In genomic region chrX:123675154-123675553, GRCh38 we compare ENCODE assay signal across 33 cellular contexts.
"Had no signal": no experiment of that assay in that cellular context is flagged by ENCODE, and none has a peak within 500 bp of the region (broad histone marks: within the 10 kb centered on the region; RNA-seq: fewer than 3 reads in every experiment).

No MANE protein-coding gene starts in this region.

- H3K27me3 Mint-ChIP-seq: activated CD4-positive, alpha-beta T cell treated with anti-CD3 and anti-CD28 coated beads, Interleukin-2, amount 10 ng/mL, durations not matched to agents 7 days and 5 days; activated CD8-positive, alpha-beta T cell treated with anti-CD3 and anti-CD28 coated beads for 36 hours; activated naive CD8-positive, alpha-beta T cell treated with anti-CD3 and anti-CD28 coated beads, Interleukin-2, amount 10 ng/mL, durations not matched to agents 7 days and 5 days; brain; T-helper 17 cell had no signal

- H3K4me1 ChIP-seq: ascending aorta, breast epithelium, colonic mucosa, esophagus squamous epithelium, gastroesophageal sphincter had no signal

- H3K27ac Mint-ChIP-seq: activated CD4-positive, alpha-beta T cell treated with anti-CD3 and anti-CD28 coated beads, Interleukin-2, amount 10 ng/mL, durations not matched to agents 7 days and 5 days; activated CD8-positive, alpha-beta T cell treated with anti-CD3 and anti-CD28 coated beads for 36 hours; activated naive CD4-positive, alpha-beta T cell treated with anti-CD3 and anti-CD28 coated beads for 36 hours; activated naive CD4-positive, alpha-beta T cell treated with anti-CD3 and anti-CD28 coated beads, Interleukin-2, amount 50 U/mL, for 72 hours; activated naive CD8-positive, alpha-beta T cell treated with anti-CD3 and anti-CD28 coated beads, Interleukin-2, amount 10 ng/mL, durations not matched to agents 7 days and 5 days; activated T-helper 1 cell treated with anti-CD3 and anti-CD28 coated beads, Interleukin-12 subunit alpha, Interleukin-12 subunit beta, Interleukin-2, Interleukin-4 antibody, amounts not matched to agents 30 ng/mL and 10 ng/mL and 1 ng/mL, durations not matched to agents 14 hours and 24 hours and 36 hours; activated T-helper 2 cell treated with anti-CD3 and anti-CD28 coated beads, Interferon-gamma antibody, Interleukin-2, Interleukin-4, amounts not matched to agents 10 μg/mL and 5 μg/mL and 100 μg/mL, durations not matched to agents 14 hours and 24 hours and 36 hours; brain; T-helper 17 cell; T-helper 2 cell treated with Interferon-gamma antibody and Interleukin-4, amounts not matched to agents 5 μg/mL and 100 μg/mL, for 36 hours had no signal

- FAIRE-seq: endometrium, endothelial cell of umbilical vein had no signal

- H3K4me3 ChIP-seq: ascending aorta, breast epithelium, cardiac muscle cell, colonic mucosa, esophagus squamous epithelium, gastroesophageal sphincter had no signal

- H3K4me1 Mint-ChIP-seq: activated CD4-positive, alpha-beta T cell treated with anti-CD3 and anti-CD28 coated beads, Interleukin-2, amount 10 ng/mL, durations not matched to agents 7 days and 5 days; activated naive CD8-positive, alpha-beta T cell treated with anti-CD3 and anti-CD28 coated beads, Interleukin-2, amount 10 ng/mL, durations not matched to agents 7 days and 5 days; brain had no signal

- DNase-seq: activated CD4-positive, alpha-beta T cell treated with anti-CD3 and anti-CD28 coated beads for 4 hours; activated CD4-positive, alpha-beta T cell treated with anti-CD3 and anti-CD28 coated beads, Interleukin-2, amount 10 ng/mL, durations not matched to agents 7 days and 5 days; activated CD4-positive, alpha-beta T cell treated with anti-CD3 and anti-CD28 coated beads, Interleukin-2, amount 50 U/mL, for 4 hours; activated CD4-positive, CD25-positive, alpha-beta regulatory T cell; activated CD4-positive, CD25-positive, alpha-beta regulatory T cell treated with anti-CD3 and anti-CD28 coated beads, Interleukin-2, amount 50 U/mL, for 72 hours; activated CD8-positive, alpha-beta memory T cell treated with anti-CD3 and anti-CD28 coated beads for 24 hours; activated CD8-positive, alpha-beta memory T cell treated with anti-CD3 and anti-CD28 coated beads, Interleukin-2, amount 50 U/mL, for 4 hours; activated CD8-positive, alpha-beta T cell treated with anti-CD3 and anti-CD28 coated beads for 36 hours; activated effector memory CD4-positive, alpha-beta T cell treated with anti-CD3 and anti-CD28 coated beads, Interleukin-2, amount 50 U/mL, for 16 hours; activated naive CD4-positive, alpha-beta T cell treated with anti-CD3 and anti-CD28 coated beads for 36 hours; activated naive CD8-positive, alpha-beta T cell treated with anti-CD3 and anti-CD28 coated beads, Interleukin-2, amount 10 ng/mL, durations not matched to agents 7 days and 5 days; activated T-cell treated with anti-CD3 and anti-CD28 coated beads, Interleukin-2, amount 50 U/mL, for 1 hour; activated T-cell treated with anti-CD3 and anti-CD28 coated beads, Interleukin-2, amount 50 U/mL, for 48 hours; central memory CD4-positive, alpha-beta T cell; cerebellar nuclear complex; colonic mucosa; effector CD8-positive, alpha-beta T cell; esophagus squamous epithelium; foreskin melanocyte; T-helper 1 cell; T-helper 17 cell had no signal

- H3K4me3 Mint-ChIP-seq: activated CD4-positive, alpha-beta T cell treated with anti-CD3 and anti-CD28 coated beads, Interleukin-2, amount 10 ng/mL, durations not matched to agents 7 days and 5 days; activated CD8-positive, alpha-beta T cell treated with anti-CD3 and anti-CD28 coated beads for 36 hours; activated naive CD4-positive, alpha-beta T cell treated with anti-CD3 and anti-CD28 coated beads for 36 hours; activated naive CD8-positive, alpha-beta T cell treated with anti-CD3 and anti-CD28 coated beads, Interleukin-2, amount 10 ng/mL, durations not matched to agents 7 days and 5 days; activated T-helper 1 cell treated with anti-CD3 and anti-CD28 coated beads, Interleukin-12 subunit alpha, Interleukin-12 subunit beta, Interleukin-2, Interleukin-4 antibody, amounts not matched to agents 30 ng/mL and 10 ng/mL and 1 ng/mL, durations not matched to agents 14 hours and 24 hours and 36 hours; brain; T-helper 17 cell; T-helper 2 cell treated with Interferon-gamma antibody and Interleukin-4, amounts not matched to agents 5 μg/mL and 100 μg/mL, for 36 hours had no signal

- H3K9me3 Mint-ChIP-seq: activated CD4-positive, alpha-beta T cell treated with anti-CD3 and anti-CD28 coated beads, Interleukin-2, amount 10 ng/mL, durations not matched to agents 7 days and 5 days; activated naive CD4-positive, alpha-beta T cell treated with anti-CD3 and anti-CD28 coated beads for 36 hours; activated naive CD8-positive, alpha-beta T cell treated with anti-CD3 and anti-CD28 coated beads, Interleukin-2, amount 10 ng/mL, durations not matched to agents 7 days and 5 days; activated T-helper 1 cell treated with anti-CD3 and anti-CD28 coated beads, Interleukin-12 subunit alpha, Interleukin-12 subunit beta, Interleukin-2, Interleukin-4 antibody, amounts not matched to agents 30 ng/mL and 10 ng/mL and 1 ng/mL, durations not matched to agents 14 hours and 24 hours and 36 hours; activated T-helper 2 cell treated with anti-CD3 and anti-CD28 coated beads, Interferon-gamma antibody, Interleukin-2, Interleukin-4, amounts not matched to agents 10 μg/mL and 5 μg/mL and 100 μg/mL, durations not matched to agents 14 hours and 24 hours and 36 hours; T-helper 2 cell treated with Interferon-gamma antibody and Interleukin-4, amounts not matched to agents 5 μg/mL and 100 μg/mL, for 36 hours had no signal

- H3K36me3 ChIP-seq: breast epithelium, colonic mucosa had no signal

- ATAC-seq: activated CD8-positive, alpha-beta T cell treated with anti-CD3 and anti-CD28 coated beads for 36 hours; activated naive CD4-positive, alpha-beta T cell treated with anti-CD3 and anti-CD28 coated beads, Interleukin-2, amount 50 U/mL, for 72 hours; gastroesophageal sphincter; T-helper 17 cell had no signal

- H3K27ac ChIP-seq: ascending aorta, breast epithelium, cardiac muscle cell, colonic mucosa, epithelial cell of prostate, esophagus squamous epithelium, gastroesophageal sphincter had no signal

- H3K27me3 ChIP-seq: ascending aorta, breast epithelium, cardiac muscle cell, colonic mucosa, esophagus squamous epithelium, gastroesophageal sphincter had no signal

- H3K9me3 ChIP-seq: ascending aorta, breast epithelium, colonic mucosa, esophagus squamous epithelium, gastroesophageal sphincter had no signal
